In the genomic region with DNA sequence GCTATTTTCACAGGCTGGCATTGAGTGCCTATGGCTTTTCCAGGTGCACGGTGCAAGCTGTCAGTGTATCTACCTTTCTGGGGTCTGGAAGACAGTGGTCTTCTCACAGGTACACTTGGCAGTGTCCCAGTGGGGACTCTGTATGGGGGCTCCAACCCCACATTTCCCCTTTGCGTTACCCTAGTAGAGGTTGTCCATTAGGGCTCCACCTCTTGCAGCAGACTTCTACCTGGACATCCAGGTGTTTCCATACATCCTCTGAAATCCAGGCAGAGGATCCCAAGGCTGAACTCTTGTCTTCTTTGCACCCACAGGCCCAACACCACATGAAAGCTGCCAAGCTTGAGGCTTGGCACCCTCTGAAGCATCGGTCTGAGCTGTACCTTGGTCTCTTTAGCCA, we compare ENCODE assay signal across 22 cellular contexts.
"Had no signal": no experiment of that assay in that cellular context is flagged by ENCODE, and none has a peak within 500 bp of the region (broad histone marks: within the 10 kb centered on the region; RNA-seq: fewer than 3 reads in every experiment).

No MANE protein-coding gene starts in this region.

- H3K27me3 Mint-ChIP-seq: dendritic cell treated with granulocyte-macrophage colony-stimulating factor and Interleukin-4, amounts not matched to agents 40 ng/mL and 50 ng/mL, for 4 days; effector memory CD8-positive, alpha-beta T cell; naive thymus-derived CD4-positive, alpha-beta T cell had no signal

- ATAC-seq: effector memory CD8-positive, alpha-beta T cell; foreskin keratinocyte; gastroesophageal sphincter; heart right ventricle; left cardiac atrium; left lung; left ventricle myocardium superior; lower lobe of right lung; naive thymus-derived CD4-positive, alpha-beta T cell had no signal

- H3K4me1 ChIP-seq: colonic mucosa, left lung, lower lobe of right lung had no signal

- H3K27ac Mint-ChIP-seq: dendritic cell treated with granulocyte-macrophage colony-stimulating factor and Interleukin-4, amounts not matched to agents 40 ng/mL and 50 ng/mL, for 4 days; effector memory CD8-positive, alpha-beta T cell; naive thymus-derived CD4-positive, alpha-beta T cell had no signal

- DNase-seq: colonic mucosa; cortex of kidney; effector CD8-positive, alpha-beta T cell; effector memory CD8-positive, alpha-beta T cell; foreskin keratinocyte; head of caudate nucleus; heart right ventricle; hippocampal formation; left cardiac atrium; left lung; left ventricle myocardium superior; lower lobe of right lung; mesendoderm; midbrain; naive thymus-derived CD4-positive, alpha-beta T cell had no signal

- H3K4me1 Mint-ChIP-seq: naive thymus-derived CD4-positive, alpha-beta T cell had no signal

- FAIRE-seq: endothelial cell of umbilical vein, frontal cortex, islet of Langerhans, keratinocyte had no signal

- H3K27me3 ChIP-seq: colonic mucosa, esophagus muscularis mucosa, foreskin keratinocyte, gastroesophageal sphincter, heart right ventricle, left lung had no signal

- H3K27ac ChIP-seq: colonic mucosa, esophagus muscularis mucosa, foreskin keratinocyte, gastroesophageal sphincter, heart right ventricle, left lung, lower lobe of right lung had no signal

- H3K4me3 ChIP-seq: colonic mucosa, esophagus muscularis mucosa, gastroesophageal sphincter, heart right ventricle, left lung, lower lobe of right lung had no signal

- H3K36me3 ChIP-seq: colonic mucosa, esophagus muscularis mucosa, gastroesophageal sphincter, heart right ventricle, left lung, lower lobe of right lung had no signal

- H3K9me3 ChIP-seq: colonic mucosa, esophagus muscularis mucosa, gastroesophageal sphincter, lower lobe of right lung had no signal

- H3K4me3 Mint-ChIP-seq: dendritic cell treated with granulocyte-macrophage colony-stimulating factor and Interleukin-4, amounts not matched to agents 40 ng/mL and 50 ng/mL, for 4 days; effector memory CD8-positive, alpha-beta T cell; naive thymus-derived CD4-positive, alpha-beta T cell had no signal
